27 cellular contexts compared by ENCODE assay signal in genomic region chr6:117938324-117938995, GRCh38. TPM values are rescaled to one million over a fixed set of nuclear protein-coding genes. Genes with fewer than 3 reads are reported as not detected.
DNase-seq lines count a peak whose midpoint lies in the region; FAIRE-seq and TF ChIP-seq lines count a peak whose summit lies in the region.
"Had no signal": no experiment of that assay in that cellular context is flagged by ENCODE, and none has a peak within 500 bp of the region (broad histone marks: within the 10 kb centered on the region; RNA-seq: fewer than 3 reads in every experiment).

No MANE protein-coding gene starts in this region.

- DNase-seq in NCI-H82 (lab: John Stamatoyannopoulos, UW) (peak; percentile 34), NCI-H82 treated with DMSO at 0.1 percent for 48 hours (lab: John Stamatoyannopoulos, UW; ENCODE audit: unreplicated experiment) (no peak), NCI-H1105 (lab: John Stamatoyannopoulos, UW) (peak; percentile 20), iPS-NIHi11 (ENCODE audit: low spot score) (peak; percentile 14), uterus (peak; percentile 25 to 26), HTR-8/SVneo (ENCODE audit: insufficient read length, low spot score) (no peak), UCSD-AML1 (lab: John Stamatoyannopoulos, UW; ENCODE audit: unreplicated experiment) (no peak), immature natural killer cell (no peak)
- DNase-seq: ACHN; activated CD4-positive, alpha-beta T cell treated with anti-CD3 and anti-CD28 coated beads, Interleukin-2, amount 10 ng/mL, durations not matched to agents 24 days and 14 days; brain microvascular endothelial cell; colonic mucosa; DMS53; heart right ventricle; MV-4-11; naive B cell; NCI-H187 treated with DMSO at 0.1 percent for 48 hours; NCI-H526 treated with DMSO at 0.1 percent for 48 hours; sigmoid colon; substantia nigra; T-cell had no signal

- H3K4me3 Mint-ChIP-seq in immature natural killer cell, result no peak overlapping the region
- H3K4me3 Mint-ChIP-seq: activated CD4-positive, alpha-beta T cell treated with anti-CD3 and anti-CD28 coated beads, Interleukin-2, amount 10 ng/mL, durations not matched to agents 24 days and 14 days; CD14-positive monocyte; naive B cell; T-cell had no signal

- no peak overlapping the region for H3K4me3 ChIP-seq in uterus
- H3K4me3 ChIP-seq: colonic mucosa, heart right ventricle, lung, pancreas, sigmoid colon had no signal

- H3K27me3 Mint-ChIP-seq in immature natural killer cell (ENCODE audit: low read depth in 3 of 3), result peaks cover 0 to 3% (median 0%) of the 10 kb centered on the region in 3 donors
- H3K27me3 Mint-ChIP-seq: activated CD4-positive, alpha-beta T cell treated with anti-CD3 and anti-CD28 coated beads, Interleukin-2, amount 10 ng/mL, durations not matched to agents 24 days and 14 days had no signal

- H3K36me3 Mint-ChIP-seq in immature natural killer cell, result no peaks in the 10 kb centered on the region
- H3K36me3 Mint-ChIP-seq: CD14-positive monocyte, T-cell had no signal

- peaks cover 0 to 1% (median 0%) of the 10 kb centered on the region in 6 donors for H3K9me3 Mint-ChIP-seq in immature natural killer cell
- H3K9me3 Mint-ChIP-seq: activated CD4-positive, alpha-beta T cell treated with anti-CD3 and anti-CD28 coated beads, Interleukin-2, amount 10 ng/mL, durations not matched to agents 24 days and 14 days; activated T-helper 2 cell treated with anti-CD3 and anti-CD28 coated beads, Interferon-gamma antibody, Interleukin-2, Interleukin-4, amounts not matched to agents 10 μg/mL and 5 μg/mL and 100 μg/mL, durations not matched to agents 14 hours and 24 hours and 36 hours; T-cell had no signal

- H3K27ac ChIP-seq in uterus, result peak overlapping the region; percentile 30 to 54
- H3K27ac ChIP-seq: brain microvascular endothelial cell, colonic mucosa, heart right ventricle, pancreas, sigmoid colon had no signal

- intact Hi-C loops in uterus (cut with DNase I; ENCODE audit: low total_unique reads), result loop anchor here (5.0 kb wide), 1 partner anchor 844 kb away; no protein-coding TSS in a partner anchor

- H3K27ac Mint-ChIP-seq in immature natural killer cell, result no peak overlapping the region
- H3K27ac Mint-ChIP-seq: activated CD4-positive, alpha-beta T cell treated with anti-CD3 and anti-CD28 coated beads, Interleukin-2, amount 10 ng/mL, durations not matched to agents 24 days and 14 days; activated T-helper 2 cell treated with anti-CD3 and anti-CD28 coated beads, Interferon-gamma antibody, Interleukin-2, Interleukin-4, amounts not matched to agents 10 μg/mL and 5 μg/mL and 100 μg/mL, durations not matched to agents 14 hours and 24 hours and 36 hours; naive B cell; T-cell had no signal

- FAIRE-seq in HTR-8/SVneo (lab: Jason Lieb, UNC), result no peak
- FAIRE-seq: endometrium, GM12892, pancreas had no signal

- H3K4me1 Mint-ChIP-seq in immature natural killer cell, result no peaks in the 10 kb centered on the region
- H3K4me1 Mint-ChIP-seq: activated CD4-positive, alpha-beta T cell treated with anti-CD3 and anti-CD28 coated beads, Interleukin-2, amount 10 ng/mL, durations not matched to agents 24 days and 14 days; CD14-positive monocyte; naive B cell; T-cell had no signal

- H3K27me3 ChIP-seq in uterus, result no peaks in the 10 kb centered on the region
- H3K27me3 ChIP-seq: brain microvascular endothelial cell, colonic mucosa, heart right ventricle, pancreas, sigmoid colon had no signal

- H3K9me3 ChIP-seq in uterus, result no peaks in the 10 kb centered on the region
- H3K9me3 ChIP-seq: colonic mucosa, heart right ventricle, pancreas, sigmoid colon had no signal

- TF ChIP-seq CTCF in uterus (IDR thresholded peaks at IDR 0.05), result no peak

- no peaks in the 10 kb centered on the region for H3K4me1 ChIP-seq in uterus
- H3K4me1 ChIP-seq: colonic mucosa, heart right ventricle, pancreas, sigmoid colon had no signal

- H3K36me3 ChIP-seq in uterus, result no peaks in the 10 kb centered on the region
- H3K36me3 ChIP-seq: brain microvascular endothelial cell, colonic mucosa, heart right ventricle, pancreas, sigmoid colon had no signal

- TF ChIP-seq POLR2A in uterus (IDR thresholded peaks at IDR 0.05), result no peak

RNA-seq across cellular contexts. Expression of gene SLC35F1, which starts 31.4 kb away (rescaled TPM):
- 10 to 100 TPM in 2 of 4 donors, 1 to 10 TPM in 2; 1.0 to 12.1 (median 9.7) TPM for total RNA-seq in uterus
- not detected for polyA plus RNA-seq in immature natural killer cell
- total RNA-seq: T-cell had no signal
- polyA plus RNA-seq: CD14-positive monocyte had no signal

Comparison
In these comparisons a context has a peak if more than half of its experiments do, and no peak if none do; other contexts are left out.
1. DNase-seq: peak in NCI-H82 (single experiment), NCI-H1105 (single experiment), iPS-NIHi11 (single experiment) and uterus (2 of 2); none in NCI-H82 treated with DMSO at 0.1 percent for 48 hours (single experiment), HTR-8/SVneo (single experiment), UCSD-AML1 (single experiment) and immature natural killer cell (0 of 3).